8 cellular contexts compared by ENCODE assay signal in the genomic region with DNA sequence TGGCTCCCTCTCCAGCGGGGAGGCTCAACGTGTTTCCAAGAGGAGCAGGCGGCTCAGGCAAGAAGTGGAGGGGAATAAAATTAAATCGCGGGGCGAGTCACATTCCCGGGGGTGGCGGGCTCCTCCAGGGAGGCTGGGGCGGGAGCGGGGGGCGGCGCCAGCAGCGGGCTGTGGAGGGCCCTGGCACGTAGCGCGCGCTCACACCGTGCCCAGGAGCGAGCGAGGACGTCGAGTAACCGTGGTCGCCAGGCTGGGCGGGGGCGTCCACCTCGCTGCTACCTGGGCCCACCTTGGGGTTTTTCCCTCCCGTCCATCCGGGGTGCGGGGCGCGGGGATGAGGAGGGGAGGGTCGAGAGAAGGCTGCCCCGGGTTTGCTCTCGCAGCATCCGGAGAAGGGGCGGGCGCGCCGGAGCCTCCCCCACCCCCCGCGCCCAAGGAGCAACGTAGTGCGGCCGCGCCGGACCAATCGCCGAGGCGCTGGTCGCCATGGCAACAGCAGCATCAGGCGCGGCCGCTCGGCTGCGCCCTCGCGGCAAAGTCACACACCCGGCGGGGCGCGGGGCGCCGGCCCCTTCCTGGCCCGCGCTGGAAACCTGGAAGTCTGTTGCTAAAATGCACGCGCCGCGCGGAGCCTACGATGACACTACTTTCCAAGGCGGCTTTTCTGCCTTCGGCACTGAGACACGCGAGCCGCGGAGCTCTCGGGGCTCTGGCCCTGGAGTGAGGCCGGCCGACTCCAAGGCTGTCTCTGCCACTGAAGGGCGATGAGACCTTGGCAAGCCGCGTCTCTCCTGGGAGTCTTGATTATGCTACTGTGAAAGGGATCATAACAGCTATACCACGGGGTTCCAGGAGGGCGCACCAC. TPM values are rescaled to one million over a fixed set of nuclear protein-coding genes. Genes with fewer than 3 reads are reported as not detected.
A peak's percentile ranks its signal among the peaks of the same experiment; 100 is the strongest.
DNase-seq lines count a peak whose midpoint lies in the region; ATAC-seq and TF ChIP-seq lines count a peak whose summit lies in the region.

A gene (minus strand): TSS at position 388 of the 865 bp plus-strand sequence. CDS start 415 bp downstream, outside the sequence.

- H3K27me3 Mint-ChIP-seq in Caco-2 (ENCODE audit: insufficient read depth, unreplicated experiment) = peaks cover 11% of the 10 kb centered on the region
- peaks cover 0 to 4% (median 0%) of the 10 kb centered on the region in 5 donors for H3K27me3 Mint-ChIP-seq in naive thymus-derived CD8-positive, alpha-beta T cell

- no peak for TF ChIP-seq POLR2A in erythroblast (IDR thresholded peaks at IDR 0.05; ENCODE audit: low read length)

- DNase-seq in Caco-2 = no peak
- peak; percentile 70 for DNase-seq in NCI-H1105 (lab: John Stamatoyannopoulos, UW)
- DNase-seq in activated CD8-positive, alpha-beta memory T cell treated with anti-CD3 and anti-CD28 coated beads, Interleukin-2, amount 50 U/mL, for 24 hours (ENCODE audit: extremely low read depth) = peak; percentile 46
- DNase-seq in erythroblast (lab: John Stamatoyannopoulos, UW) = peak; percentile 20 to 26
- DNase-seq in naive thymus-derived CD8-positive, alpha-beta T cell = peak; percentile 46 to 86 (median 66)
- DNase-seq in stimulated activated CD8-positive, alpha-beta memory T cell treated with anti-CD3 and anti-CD28 coated beads, Interleukin-7, amount 100 ng/mL, for 48 hours (ENCODE audit: extremely low read depth in 1 of 2, low read depth in 1 of 2) = peak; percentile 34 to 69
- no peak for DNase-seq in GOT3 (lab: John Stamatoyannopoulos, UW)

- H3K27ac Mint-ChIP-seq in Caco-2 (ENCODE audit: unreplicated experiment) = no peak within 1 kb of the TSS
- peak within 1 kb of the TSS in 7 of 10 donors; percentile 15 to 89 (median 58) for H3K27ac Mint-ChIP-seq in naive thymus-derived CD8-positive, alpha-beta T cell

- intact Hi-C loops in Caco-2 (cut with micrococcal nuclease; ENCODE audit: unreplicated experiment) = no loop called here

- H3K9me3 Mint-ChIP-seq in Caco-2 (ENCODE audit: unreplicated experiment) = no peaks in the 10 kb centered on the region
- H3K9me3 Mint-ChIP-seq in naive thymus-derived CD8-positive, alpha-beta T cell = no peaks in the 10 kb centered on the region

- no peak within 1 kb of the TSS for H3K4me3 Mint-ChIP-seq in Caco-2 (ENCODE audit: unreplicated experiment)
- peak within 1 kb of the TSS; percentile 74 to 89 (median 82) for H3K4me3 Mint-ChIP-seq in naive thymus-derived CD8-positive, alpha-beta T cell

- no peaks in the 10 kb centered on the region for H3K27me3 ChIP-seq in Caco-2 (replicated peaks; ENCODE audit: control insufficient read depth, insufficient read depth, low read length)

- CTCF ChIA-PET in Caco-2 (lab: Charles Lee) = interaction anchor here (0.6 kb wide), 1 partner anchor 19 kb away, joined by 4 read pairs; no protein-coding TSS in a partner anchor

- H3K36me3 ChIP-seq in Caco-2 (ENCODE audit: control insufficient read depth, insufficient read depth, low read length) = no peaks in the 10 kb centered on the region

- no peaks in the 10 kb centered on the region for H3K4me1 Mint-ChIP-seq in Caco-2 (ENCODE audit: low read depth, unreplicated experiment)
- peaks cover 26 to 72% (median 53%) of the 10 kb centered on the region in 4 donors for H3K4me1 Mint-ChIP-seq in naive thymus-derived CD8-positive, alpha-beta T cell

- H3K4me3 ChIP-seq in Caco-2 (ENCODE audit: low read depth, low read length) = no peak within 1 kb of the TSS

- BruUV-seq in Caco-2 (replicated peaks; lab: Mats Ljungman, UMichigan) = no TSS peak

- H3K36me3 Mint-ChIP-seq in Caco-2 (ENCODE audit: insufficient read depth, unreplicated experiment) = no peaks in the 10 kb centered on the region
- H3K36me3 Mint-ChIP-seq in naive thymus-derived CD8-positive, alpha-beta T cell = no peaks in the 10 kb centered on the region

- POLR2A ChIA-PET in Caco-2 (lab: Charles Lee) = no interaction called here
- POLR2A ChIA-PET in naive thymus-derived CD8-positive, alpha-beta T cell (lab: Charles Lee) = interaction anchor here (1.1 kb wide), 1 partner anchor 80 kb away, joined by 3 read pairs; no protein-coding TSS in a partner anchor

- no peaks in the 10 kb centered on the region; the same call in 1 of the 2 replicates for H3K9me3 ChIP-seq in Caco-2

- ATAC-seq in GM21423 (IDR thresholded peaks at IDR 0.05; ENCODE audit: unreplicated experiment) = peak; percentile 59
- ATAC-seq in naive thymus-derived CD8-positive, alpha-beta T cell = peak; percentile 71 to 82

- no peak for TF ChIP-seq CTCF in Caco-2 (IDR thresholded peaks at IDR 0.05; ENCODE audit: insufficient read depth in 1 of 2, low read depth in 1 of 2, low read length in 1 of 2, severe bottlenecking in 1 of 2, unreplicated experiment in 1 of 2)

- H3K4me1 ChIP-seq in Caco-2 = no peaks in the 10 kb centered on the region

RNA-seq across cellular contexts. Expression of the gene that starts here (rescaled TPM):
- total RNA-seq in Caco-2 (2022) = 33.7 and 40.0 TPM in 2 replicates
- 10 to 100 TPM; 43.4 to 47.7 TPM for total RNA-seq in naive thymus-derived CD8-positive, alpha-beta T cell
- 10 to 100 TPM; 13.7 to 23.7 (median 15.7) TPM for polyA plus RNA-seq in naive thymus-derived CD8-positive, alpha-beta T cell

Comparison
In these comparisons a context has a peak if more than half of its experiments do, and no peak if none do; other contexts are left out.
1. DNase-seq: peak in NCI-H1105 (single experiment), activated CD8-positive, alpha-beta memory T cell treated with anti-CD3 and anti-CD28 coated beads, Interleukin-2, amount 50 U/mL, for 24 hours (single experiment), erythroblast (2 of 2), naive thymus-derived CD8-positive, alpha-beta T cell (10 of 10) and stimulated activated CD8-positive, alpha-beta memory T cell treated with anti-CD3 and anti-CD28 coated beads, Interleukin-7, amount 100 ng/mL, for 48 hours (2 of 2); none in Caco-2 (0 of 2) and GOT3 (single experiment).